ENCODE assay signal across 19 cellular contexts in the genomic region with DNA sequence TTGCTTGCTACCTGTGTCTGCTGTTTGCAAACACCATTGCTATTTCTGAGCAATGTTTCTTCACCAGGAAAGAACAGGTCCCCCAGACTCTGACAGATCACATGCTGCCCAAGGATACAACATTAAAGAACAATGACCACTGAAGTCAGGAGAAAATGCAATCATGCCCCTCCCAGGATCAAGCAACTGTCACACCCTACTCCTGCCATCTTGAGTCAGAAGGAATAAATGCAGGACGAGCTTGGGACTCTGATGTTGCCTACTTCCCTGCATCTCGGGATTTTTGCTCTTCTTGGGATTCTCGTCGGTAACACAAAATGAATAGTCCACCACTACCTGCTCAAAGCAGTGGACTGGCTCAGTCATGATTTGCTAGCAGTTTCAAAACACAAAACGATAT.
DNase-seq lines count a peak whose midpoint lies in the region; ATAC-seq, FAIRE-seq and TF ChIP-seq lines count a peak whose summit lies in the region.
"Had no signal": no experiment of that assay in that cellular context is flagged by ENCODE, and none has a peak within 500 bp of the region (broad histone marks: within the 10 kb centered on the region; RNA-seq: fewer than 3 reads in every experiment).

No MANE protein-coding gene starts in this region.

- CTCF ChIA-PET in HepG2 (lab: Yijun Ruan, JAX; ENCODE audit: low intra/inter-chr PET ratio, low total read pairs), result no interaction called here
- CTCF ChIA-PET in OCI-LY7 (lab: Charles Lee; ENCODE audit: unreplicated experiment), result interaction anchor here (0.6 kb wide), 1 partner anchor 19 kb away, joined by 3 read pairs; no protein-coding TSS in a partner anchor

- no peak overlapping the region for H3K4me3 ChIP-seq in HepG2 (replicated peaks in 1 of 3; ENCODE audit: insufficient read depth in 1 of 3, low read depth in 2 of 3, low read length in 3 of 3)
- H3K4me3 ChIP-seq in right lobe of liver, result no peak overlapping the region
- no peak overlapping the region for H3K4me3 ChIP-seq in OCI-LY7 (ENCODE audit: low read depth, low read length, poor library complexity, severe bottlenecking)
- no peak overlapping the region for H3K4me3 ChIP-seq in small intestine (ENCODE audit: low read depth in 1 of 2, low read length in 2 of 2)
- no peak overlapping the region for H3K4me3 ChIP-seq in sigmoid colon
- H3K4me3 ChIP-seq: esophagus muscularis mucosa, GM23248 had no signal

- no peaks in the 10 kb centered on the region for H3K36me3 ChIP-seq in HepG2 (replicated peaks in 1 of 2; ENCODE audit: control insufficient read depth in 1 of 2, insufficient read depth in 2 of 2, low read length in 2 of 2)
- H3K36me3 ChIP-seq in right lobe of liver, result no peaks in the 10 kb centered on the region
- H3K36me3 ChIP-seq in OCI-LY7 (ENCODE audit: insufficient read depth, low read length), result no peaks in the 10 kb centered on the region
- H3K36me3 ChIP-seq in small intestine (ENCODE audit: control insufficient read depth in 2 of 2, insufficient read depth in 2 of 2, low read length in 2 of 2), result no peaks in the 10 kb centered on the region
- no peaks in the 10 kb centered on the region for H3K36me3 ChIP-seq in sigmoid colon
- H3K36me3 ChIP-seq: esophagus muscularis mucosa had no signal

- POLR2A ChIA-PET in HepG2 (lab: Yijun Ruan, JAX), result no interaction called here
- POLR2A ChIA-PET in OCI-LY7 (lab: Charles Lee), result interaction anchor here (0.6 to 1.3 kb wide), 5 partner anchors 11 to 133 kb away, joined by 3 to 4 read pairs (median 3); no protein-coding TSS in a partner anchor

- H3K27ac ChIP-seq in HepG2 (ENCODE audit: extremely low read length, insufficient read depth, low read length) (no peak overlapping the region), right lobe of liver (no peak overlapping the region), OCI-LY7 (ENCODE audit: low read depth, low read length, poor library complexity, severe bottlenecking) (no peak overlapping the region), small intestine (ENCODE audit: low read depth in 1 of 2, low read length in 1 of 2) (no peak overlapping the region), sigmoid colon (no peak overlapping the region)
- H3K27ac ChIP-seq: esophagus muscularis mucosa, GM23248 had no signal

- BruUV-seq in HepG2 (replicated peaks; lab: Mats Ljungman, UMichigan) (no TSS peak), OCI-LY7 (replicated peaks; lab: Mats Ljungman, UMichigan) (no TSS peak)

- no peak for TF ChIP-seq POLR2A in HepG2 (IDR thresholded peaks at IDR 0.05; ENCODE audit: insufficient read depth in 1 of 2, low read depth in 2 of 2, low read length in 2 of 2)
- TF ChIP-seq POLR2A in right lobe of liver (IDR thresholded peaks at IDR 0.05), result no peak
- no peak for TF ChIP-seq POLR2A in sigmoid colon (IDR thresholded peaks at IDR 0.05)

- no peaks in the 10 kb centered on the region for H3K9me3 Mint-ChIP-seq in immature natural killer cell

- H3K4me1 ChIP-seq in HepG2 (ENCODE audit: insufficient read depth, low read length), result no peaks in the 10 kb centered on the region
- no peaks in the 10 kb centered on the region for H3K4me1 ChIP-seq in right lobe of liver
- H3K4me1 ChIP-seq in OCI-LY7 (ENCODE audit: insufficient read depth, low read length, poor library complexity, severe bottlenecking), result peaks cover 48% of the 10 kb centered on the region
- H3K4me1 ChIP-seq in small intestine (ENCODE audit: control insufficient read depth in 2 of 2, insufficient read depth in 1 of 2, low read depth in 1 of 2, low read length in 1 of 2), result no peaks in the 10 kb centered on the region
- peaks cover 0 to 28% (median 23%) of the 10 kb centered on the region in 4 donors for H3K4me1 ChIP-seq in sigmoid colon

- no peak for FAIRE-seq in HepG2 (lab: Jason Lieb, UNC)
- FAIRE-seq in small intestine (lab: Jason Lieb, UNC), result no peak

- H3K36me3 Mint-ChIP-seq in immature natural killer cell, result no peaks in the 10 kb centered on the region

- peak; percentile 15; the same call in 1 of the 2 replicates for TF ChIP-seq CTCF in HepG2 (CRISPR knock-in tag; IDR thresholded peaks at IDR 0.05)
- no peak for TF ChIP-seq CTCF in right lobe of liver (IDR thresholded peaks at IDR 0.05)
- TF ChIP-seq CTCF in OCI-LY7 (conservative IDR thresholded peaks at IDR 0.05; ENCODE audit: low read length), result peak; percentile 63
- no peak for TF ChIP-seq CTCF in sigmoid colon (IDR thresholded peaks at IDR 0.05)

- ATAC-seq in HepG2 (no peak), right lobe of liver (no peak)

- no peak overlapping the region for H3K4me3 Mint-ChIP-seq in immature natural killer cell

- H4K20me1 ChIP-seq in HepG2 (ENCODE audit: insufficient read depth, low read length) (no peaks in the 10 kb centered on the region), OCI-LY7 (ENCODE audit: insufficient read depth, low read length) (no peaks in the 10 kb centered on the region)

- no peak overlapping the region for H3K9ac ChIP-seq in HepG2 (ENCODE audit: insufficient read depth, low read depth, low read length)
- H3K9ac ChIP-seq: GM23248 had no signal

- H3K27me3 Mint-ChIP-seq in immature natural killer cell (ENCODE audit: low read depth in 3 of 3), result peaks cover 0 to 8% (median 7%) of the 10 kb centered on the region in 3 donors

- H3K79me2 ChIP-seq in HepG2 (ENCODE audit: insufficient read depth, low read length) (no peaks in the 10 kb centered on the region), OCI-LY7 (ENCODE audit: insufficient read depth, low read depth, low read length) (no peaks in the 10 kb centered on the region)

- H3K4me2 ChIP-seq in HepG2 (ENCODE audit: low read depth, low read length), result no peak overlapping the region
- H3K4me2 ChIP-seq in OCI-LY7 (ENCODE audit: low read length), result peak overlapping the region; percentile 25; the same call in 1 of the 2 replicates

- TF ChIP-seq EP300 in HepG2 (IDR thresholded peaks at IDR 0.05; ENCODE audit: low read depth in 2 of 2, low read length in 2 of 2) (no peak), HepG2 (CRISPR knock-in tag; IDR thresholded peaks at IDR 0.05; ENCODE audit: borderline replicate concordance) (no peak), sigmoid colon (IDR thresholded peaks at IDR 0.05) (no peak)

- H3K27me3 ChIP-seq in HepG2 (ENCODE audit: control insufficient read depth in 1 of 2, insufficient read depth in 2 of 2, low read length in 2 of 2), result peaks cover 0 to 6% of the 10 kb centered on the region in 2 experiments; a peak in 2 of 5 replicates
- H3K27me3 ChIP-seq in right lobe of liver, result no peaks in the 10 kb centered on the region
- H3K27me3 ChIP-seq in small intestine (ENCODE audit: control insufficient read depth in 2 of 2, insufficient read depth in 2 of 2, low read length in 2 of 2), result peaks cover 0 to 3% of the 10 kb centered on the region in 2 donors
- no peaks in the 10 kb centered on the region for H3K27me3 ChIP-seq in sigmoid colon
- H3K27me3 ChIP-seq: esophagus muscularis mucosa had no signal

- WGBS in HepG2 (ENCODE audit: low lambda C conversion rate), result 37% methylated on average over 5 of the region's 5 CpGs
- WGBS in right lobe of liver (ENCODE audit: insufficient coverage, low coverage, low lambda C conversion rate, missing lambda C conversion rate), result 68% methylated on average over 5 of the region's 5 CpGs
- 78 to 83% (median 80%) methylated on average over 5 of the region's 5 CpGs for WGBS in small intestine, 3 donors
- WGBS in sigmoid colon, 2 donors, result 80 to 88% methylated on average over 5 of the region's 5 CpGs

- H3K9me3 ChIP-seq in HepG2 (ENCODE audit: low read length) (no peaks in the 10 kb centered on the region), right lobe of liver (no peaks in the 10 kb centered on the region), OCI-LY7 (ENCODE audit: low read length) (no peaks in the 10 kb centered on the region), small intestine (ENCODE audit: control insufficient read depth, low read depth) (no peaks in the 10 kb centered on the region), sigmoid colon (no peaks in the 10 kb centered on the region)
- H3K9me3 ChIP-seq: esophagus muscularis mucosa had no signal

- no peak for DNase-seq in HepG2 (ENCODE audit: low spot score)
- no peak for DNase-seq in right lobe of liver
- peak; percentile 24 for DNase-seq in OCI-LY7 (ENCODE audit: low spot score)
- peak; percentile 30 for DNase-seq in dermis blood vessel endothelial cell
- DNase-seq in stimulated activated naive CD4-positive, alpha-beta T cell treated with Interleukin-2 at 50 U/mL for 16 hours (lab: John Stamatoyannopoulos, UW), result no peak
- no peak for DNase-seq in small intestine
- DNase-seq in immature natural killer cell, result no peak
- DNase-seq in sigmoid colon, result no peak
- DNase-seq: activated CD4-positive, CD25-positive, alpha-beta regulatory T cell; amniotic stem cell; caudate nucleus; GM23248; NCI-H1092; NCI-H2029; NCI-H524 treated with DMSO at 0.1 percent for 48 hours; nucleus accumbens; retina; SIG-M5 had no signal

- in situ Hi-C loops in HepG2 (cut with HindIII; ENCODE audit: extremely low pct_ligation_motif_present, low pct_unique_long_range_greater_than_20kb), result no loop called here

- intact Hi-C loops in HepG2 (cut with micrococcal nuclease; ENCODE audit: unreplicated experiment), result no loop called here
- intact Hi-C loops in right lobe of liver (cut with DNase I), result no loop called here
- intact Hi-C loops in OCI-LY7 (cut with micrococcal nuclease; ENCODE audit: unreplicated experiment), result loop anchor here (5.0 kb wide), 1 partner anchor 79 kb away; no protein-coding TSS in a partner anchor
- intact Hi-C loops in sigmoid colon (cut with DNase I), result no loop called here

- H2AFZ ChIP-seq in HepG2 (ENCODE audit: low read length), result no peak overlapping the region
- H2AFZ ChIP-seq in OCI-LY7 (ENCODE audit: low read length), result no peak overlapping the region
- H2AFZ ChIP-seq: GM23248 had no signal

- peaks cover 4 to 7% of the 10 kb centered on the region in 2 donors for H3K4me1 Mint-ChIP-seq in immature natural killer cell

- no peaks in the 10 kb centered on the region for H3K9me2 ChIP-seq in OCI-LY7 (ENCODE audit: insufficient read depth, low read length)

- TF ChIP-seq RAD21 in HepG2 (CRISPR knock-in tag; IDR thresholded peaks at IDR 0.05), result no peak

- no peak overlapping the region for H3K27ac Mint-ChIP-seq in immature natural killer cell

TF ChIP-seq in HepG2, 621 proteins besides CTCF, POLR2A, EP300 and RAD21:
- TF ChIP-seq SMAD3 (CRISPR knock-in tag; IDR thresholded peaks at IDR 0.05), result no peak
- TF ChIP-seq ATM (IDR thresholded peaks at IDR 0.05; ENCODE audit: borderline replicate concordance), result no peak
- TF ChIP-seq STAG1 (CRISPR knock-in tag; IDR thresholded peaks at IDR 0.05), result peak; percentile 24

Comparison
In these comparisons a context has a peak if more than half of its experiments do, and no peak if none do; other contexts are left out.
1. CTCF ChIP-seq: peak in HepG2 (single experiment) and OCI-LY7 (single experiment); none in right lobe of liver (0 of 4) and sigmoid colon (0 of 4).
2. DNase-seq: peak in OCI-LY7 (single experiment) and dermis blood vessel endothelial cell (single experiment); none in HepG2 (single experiment), right lobe of liver (0 of 3), stimulated activated naive CD4-positive, alpha-beta T cell treated with Interleukin-2 at 50 U/mL for 16 hours (single experiment), small intestine (single experiment), immature natural killer cell (0 of 3) and sigmoid colon (single experiment).